31 cellular contexts compared by ENCODE assay signal in genomic region chr6:155434117-155434516, GRCh38. TPM values are rescaled to one million over a fixed set of nuclear protein-coding genes. Genes with fewer than 3 reads are reported as not detected.
DNase-seq lines count a peak whose midpoint lies in the region; ATAC-seq, FAIRE-seq and TF ChIP-seq lines count a peak whose summit lies in the region.
"Had no signal": no experiment of that assay in that cellular context is flagged by ENCODE, and none has a peak within 500 bp of the region (broad histone marks: within the 10 kb centered on the region; RNA-seq: fewer than 3 reads in every experiment).

No MANE protein-coding gene starts in this region.

- intact Hi-C loops in sciatic nerve (cut with DNase I), result no loop called here
- intact Hi-C loops in activated CD4-positive, alpha-beta T cell treated with anti-CD3 and anti-CD28 coated beads for 36 hours (cut with DNase I, micrococcal nuclease), result no loop called here

- POLR2A ChIA-PET in activated CD4-positive, alpha-beta T cell treated with anti-CD3 and anti-CD28 coated beads for 36 hours (lab: Charles Lee), result no interaction called here

- H3K9me3 Mint-ChIP-seq in GM23338 (no peaks in the 10 kb centered on the region), astrocyte (ENCODE audit: unreplicated experiment) (no peaks in the 10 kb centered on the region)
- no peaks in the 10 kb centered on the region for H3K9me3 Mint-ChIP-seq in activated CD4-positive, alpha-beta T cell treated with anti-CD3 and anti-CD28 coated beads for 36 hours (ENCODE audit: low read depth)
- H3K9me3 Mint-ChIP-seq: HFFc6 had no signal

- H3K4me3 Mint-ChIP-seq in GM23338 (no peak overlapping the region), astrocyte (ENCODE audit: unreplicated experiment) (no peak overlapping the region)
- no peak overlapping the region for H3K4me3 Mint-ChIP-seq in activated CD4-positive, alpha-beta T cell treated with anti-CD3 and anti-CD28 coated beads for 36 hours
- H3K4me3 Mint-ChIP-seq: HFFc6 had no signal

- no peak for ATAC-seq in GM23338
- ATAC-seq in sciatic nerve, result peak; percentile 51
- no peak for ATAC-seq in activated CD4-positive, alpha-beta T cell treated with anti-CD3 and anti-CD28 coated beads for 36 hours
- ATAC-seq: HepG2 had no signal

- H3F3A ChIP-seq in GM23338 (replicated peaks; ENCODE audit: low read depth), result no peaks in the 10 kb centered on the region

- H3K14ac ChIP-seq in mesenchymal stem cell (ENCODE audit: low read length in 2 of 2), result no peak overlapping the region

- H3K27ac Mint-ChIP-seq in GM23338 (no peak overlapping the region), astrocyte (ENCODE audit: unreplicated experiment) (peak overlapping the region; percentile 50)
- no peak overlapping the region for H3K27ac Mint-ChIP-seq in activated CD4-positive, alpha-beta T cell treated with anti-CD3 and anti-CD28 coated beads for 36 hours
- H3K27ac Mint-ChIP-seq: HFFc6 had no signal

- H3K4me2 ChIP-seq in GM23338 (no peak overlapping the region), astrocyte (ENCODE audit: low read length) (no peak overlapping the region), mesenchymal stem cell (ENCODE audit: low read length, poor library complexity, severe bottlenecking) (no peak overlapping the region)

- no peak for FAIRE-seq in astrocyte (lab: Jason Lieb, UNC)
- FAIRE-seq: HepG2, RCC 7860 had no signal

- H3K23ac ChIP-seq in mesenchymal stem cell (ENCODE audit: low read length in 2 of 2), result no peak overlapping the region

- no peak overlapping the region for H2BK5ac ChIP-seq in mesenchymal stem cell (ENCODE audit: low read depth, low read length, poor library complexity, severe bottlenecking)

- H3K4me1 ChIP-seq in GM23338 (ENCODE audit: insufficient read depth) (no peaks in the 10 kb centered on the region), astrocyte (ENCODE audit: insufficient read depth, low read length) (peaks cover 4% of the 10 kb centered on the region), mesenchymal stem cell (ENCODE audit: control insufficient read depth, insufficient read depth, low read depth, low read length) (no peaks in the 10 kb centered on the region)

- no peak overlapping the region for H2BK12ac ChIP-seq in mesenchymal stem cell (ENCODE audit: low read length in 2 of 2)

- no peak overlapping the region for H4K91ac ChIP-seq in mesenchymal stem cell (ENCODE audit: low read length)

- H4K20me1 ChIP-seq in GM23338 (replicated peaks; ENCODE audit: insufficient read depth) (no peaks in the 10 kb centered on the region), astrocyte (ENCODE audit: insufficient read depth, low read length) (no peaks in the 10 kb centered on the region)

- TF ChIP-seq CTCF in GM23338 (conservative IDR thresholded peaks at IDR 0.05; ENCODE audit: low read depth in 2 of 2) (no peak), astrocyte (IDR thresholded peaks at IDR 0.05; ENCODE audit: insufficient read depth, low read depth, low read length) (no peak)

- H3K9me2 ChIP-seq in GM23338 (ENCODE audit: insufficient read depth), result no peaks in the 10 kb centered on the region

- H2AK5ac ChIP-seq in mesenchymal stem cell (ENCODE audit: low read length, severe bottlenecking), result no peak overlapping the region

- no peaks in the 10 kb centered on the region for H3K4me1 Mint-ChIP-seq in GM23338
- H3K4me1 Mint-ChIP-seq in astrocyte (ENCODE audit: low read depth, unreplicated experiment), result peaks cover 15% of the 10 kb centered on the region
- peaks cover 12% of the 10 kb centered on the region for H3K4me1 Mint-ChIP-seq in activated CD4-positive, alpha-beta T cell treated with anti-CD3 and anti-CD28 coated beads for 36 hours

- H3K9me3 ChIP-seq in astrocyte (ENCODE audit: insufficient read depth, low read depth, low read length), result no peaks in the 10 kb centered on the region
- no peaks in the 10 kb centered on the region for H3K9me3 ChIP-seq in mesenchymal stem cell (ENCODE audit: control insufficient read depth, low read length)
- H3K9me3 ChIP-seq: HAP-1 had no signal

- no peaks in the 10 kb centered on the region for H3K79me1 ChIP-seq in mesenchymal stem cell (replicated peaks; ENCODE audit: low read length, poor library complexity, severe bottlenecking)

- H2AFZ ChIP-seq in GM23338 (peak overlapping the region; percentile 43; the same call in 1 of the 2 replicates), astrocyte (ENCODE audit: low read depth, low read length) (no peak overlapping the region), mesenchymal stem cell (ENCODE audit: low read depth, low read length) (no peak overlapping the region)

- peak overlapping the region in 1 of 2 experiments; percentile 19 for H3K18ac ChIP-seq in mesenchymal stem cell (ENCODE audit: low read depth in 1 of 2, low read length in 2 of 2)

- peaks cover 4% of the 10 kb centered on the region for H3K27me3 Mint-ChIP-seq in GM23338 (ENCODE audit: insufficient read depth, low read depth, poor library complexity)
- no peaks in the 10 kb centered on the region for H3K27me3 Mint-ChIP-seq in astrocyte (ENCODE audit: low read depth, unreplicated experiment)
- no peaks in the 10 kb centered on the region for H3K27me3 Mint-ChIP-seq in activated CD4-positive, alpha-beta T cell treated with anti-CD3 and anti-CD28 coated beads for 36 hours

- no peak overlapping the region for H2BK15ac ChIP-seq in mesenchymal stem cell (ENCODE audit: low read depth, poor library complexity, severe bottlenecking)

- H3K79me2 ChIP-seq in GM23338 (replicated peaks; ENCODE audit: insufficient read depth), result no peaks in the 10 kb centered on the region
- H3K79me2 ChIP-seq in astrocyte (ENCODE audit: insufficient read depth, low read length), result no peaks in the 10 kb centered on the region

- 79% methylated on average over 8 of the region's 9 CpGs for WGBS in mesenchymal stem cell

- H3K36me3 ChIP-seq in GM23338 (ENCODE audit: insufficient read depth) (no peaks in the 10 kb centered on the region), astrocyte (ENCODE audit: insufficient read depth, low read length) (no peaks in the 10 kb centered on the region), mesenchymal stem cell (ENCODE audit: control insufficient read depth in 1 of 2, insufficient read depth in 2 of 2, low read depth in 1 of 2, low read length in 2 of 2) (no peaks in the 10 kb centered on the region)
- H3K36me3 ChIP-seq: HAP-1 had no signal

- DNase-seq in GM23338 (ENCODE audit: low spot score) (no peak), astrocyte (ENCODE audit: low read depth) (no peak), mesenchymal stem cell (peak; percentile 8), sciatic nerve (ENCODE audit: low spot score) (no peak), dermis blood vessel endothelial cell (no peak)
- no peak for DNase-seq in activated CD4-positive, alpha-beta T cell treated with anti-CD3 and anti-CD28 coated beads for 36 hours
- DNase-seq in activated CD8-positive, alpha-beta memory T cell treated with anti-CD3 and anti-CD28 coated beads, Interleukin-2, amount 50 U/mL, for 48 hours, result no peak
- DNase-seq: Calu3, DMS79 treated with DMSO at 0.1 percent for 48 hours, GF-D8, HFFc6, KBM-7, MV-4-11, NCI-H1105, NCI-H146, NCI-H1930, NCI-H2107, NCI-H2227 treated with DMSO at 0.1 percent for 48 hours, NCI-H526 treated with DMSO at 0.1 percent for 48 hours, OCI-M1, SIG-M5 had no signal

- H3K27ac ChIP-seq in GM23338 (ENCODE audit: low read depth) (no peak overlapping the region), astrocyte (ENCODE audit: low read depth, low read length) (no peak overlapping the region), mesenchymal stem cell (ENCODE audit: low read length, poor library complexity, severe bottlenecking) (no peak overlapping the region)
- H3K27ac ChIP-seq: SK-N-MC had no signal

- CTCF ChIA-PET in activated CD4-positive, alpha-beta T cell treated with anti-CD3 and anti-CD28 coated beads for 36 hours (lab: Charles Lee), result no interaction called here

- H3K9ac ChIP-seq in astrocyte (ENCODE audit: low read length), result no peak overlapping the region
- H3K9ac ChIP-seq in mesenchymal stem cell (ENCODE audit: low read length), result no peak overlapping the region

- H2BK120ac ChIP-seq in mesenchymal stem cell (ENCODE audit: low read depth, low read length), result no peak overlapping the region

- no peak overlapping the region for H3K4ac ChIP-seq in mesenchymal stem cell (ENCODE audit: low read depth in 1 of 2, low read length in 2 of 2)

- no peak overlapping the region for H4K8ac ChIP-seq in mesenchymal stem cell (ENCODE audit: low read length)

- no peaks in the 10 kb centered on the region for H3K36me3 Mint-ChIP-seq in GM23338 (ENCODE audit: low read depth)
- no peaks in the 10 kb centered on the region for H3K36me3 Mint-ChIP-seq in astrocyte (ENCODE audit: low read depth, unreplicated experiment)
- H3K36me3 Mint-ChIP-seq in activated CD4-positive, alpha-beta T cell treated with anti-CD3 and anti-CD28 coated beads for 36 hours (ENCODE audit: low read depth), result no peaks in the 10 kb centered on the region

- H3K4me3 ChIP-seq in GM23338, result no peak overlapping the region
- no peak overlapping the region for H3K4me3 ChIP-seq in astrocyte (ENCODE audit: insufficient read depth, low read depth, low read length)
- H3K4me3 ChIP-seq in mesenchymal stem cell (ENCODE audit: insufficient read depth in 1 of 2, low read depth in 1 of 2, low read length in 2 of 2), result no peak overlapping the region
- H3K4me3 ChIP-seq: HAP-1, SK-N-MC had no signal

- H3K27me3 ChIP-seq in GM23338 (ENCODE audit: insufficient read depth) (no peaks in the 10 kb centered on the region), astrocyte (ENCODE audit: insufficient read depth, low read length) (no peaks in the 10 kb centered on the region), mesenchymal stem cell (ENCODE audit: control insufficient read depth in 1 of 2, insufficient read depth in 1 of 2, low read length in 2 of 2) (no peaks in the 10 kb centered on the region)

TF ChIP-seq in GM23338, 12 proteins besides CTCF, POLR2A, EP300 and RAD21 (continues in another document):
- no peak for TF ChIP-seq ETS1 (IDR thresholded peaks at IDR 0.05)
- no peak for TF ChIP-seq NANOG (IDR thresholded peaks at IDR 0.05; ENCODE audit: borderline replicate concordance)

RNA-seq across cellular contexts. Expression of gene NOX3, which starts 21.5 kb away (rescaled TPM):
- total RNA-seq in GM23338 (2014; rRNA removed; shearing (Covaris generic)), result not detected in 2 replicates
- not detected in 2 replicates for polyA plus RNA-seq in GM23338 (2016; fragmentation: Nextera tagmentation; extraction: Ambion mirVana)
- total RNA-seq in astrocyte (0.30 TPM in 1 of 2 replicates, not detected in the other), sciatic nerve (not detected), dermis blood vessel endothelial cell (not detected in 2 replicates)
- polyA plus RNA-seq in mesenchymal stem cell (2013, experiment 1 of 2), result not detected
- not detected for polyA plus RNA-seq in mesenchymal stem cell (2013, experiment 2 of 2)
- total RNA-seq in activated CD4-positive, alpha-beta T cell treated with anti-CD3 and anti-CD28 coated beads for 36 hours, result not detected
- total RNA-seq: A172, Calu3, HFFc6, HT1080, LHCN-M2, MCF 10A, NCI-H460 had no signal
- polyA plus RNA-seq: BJ had no signal
